In genomic region chr21:46634966-46635323, GRCh38 we compare ENCODE assay signal across 8 cellular contexts. TPM values are rescaled to one million over a fixed set of nuclear protein-coding genes. Genes with fewer than 3 reads are reported as not detected.
A peak's percentile ranks its signal among the peaks of the same experiment; 100 is the strongest.
DNase-seq lines count a peak whose midpoint lies in the region; ATAC-seq, FAIRE-seq and TF ChIP-seq lines count a peak whose summit lies in the region.

No MANE protein-coding gene starts in this region.

- peaks cover 12% of the 10 kb centered on the region for H3K4me1 ChIP-seq in neural progenitor cell

- POLR2A ChIA-PET in activated CD8-positive, alpha-beta T cell treated with anti-CD3 and anti-CD28 coated beads, Interleukin-2, amount 10 ng/mL, durations not matched to agents 7 days and 5 days (lab: Charles Lee): interaction anchor here (0.5 to 5.6 kb wide), 12 partner anchors 9 to 211 kb away, joined by 3 to 36 read pairs (median 6); partner anchors contain the start of gene S100B

- peaks cover 20% of the 10 kb centered on the region for H4K20me1 ChIP-seq in neural progenitor cell (ENCODE audit: low read depth)

- H3K79me2 ChIP-seq in neural progenitor cell (ENCODE audit: low read depth): peaks cover 39% of the 10 kb centered on the region

- no peaks in the 10 kb centered on the region for H3K9me3 Mint-ChIP-seq in activated CD8-positive, alpha-beta T cell treated with anti-CD3 and anti-CD28 coated beads, Interleukin-2, amount 10 ng/mL, durations not matched to agents 7 days and 5 days (ENCODE audit: insufficient read depth)
- H3K9me3 Mint-ChIP-seq in neural progenitor cell: no peaks in the 10 kb centered on the region

- peaks cover 17% of the 10 kb centered on the region for H3F3A ChIP-seq in neural progenitor cell (ENCODE audit: low read depth)

- H3K4me2 ChIP-seq in neural progenitor cell: peak overlapping the region; percentile 78

- no peaks in the 10 kb centered on the region for H3K27me3 ChIP-seq in neural progenitor cell

- DNase-seq in stimulated activated CD4-positive, alpha-beta T cell treated with anti-CD3 and anti-CD28 coated beads, TNF-alpha, amount 100 ng/mL, for 24 hours (ENCODE audit: low read depth in 3 of 3): peak in 2 of 3 experiments; percentile 25 to 43
- no peak for DNase-seq in stimulated activated CD4-positive, alpha-beta T cell treated with anti-CD3 and anti-CD28 coated beads, Interleukin-1b, Interleukin-23, amount 100 ng/mL, for 48 hours
- DNase-seq in NCI-H345 (lab: John Stamatoyannopoulos, UW) (peak; percentile 70), frontal cortex (ENCODE audit: low spot score in 2 of 2) (peak; percentile 60 to 68), neural progenitor cell (ENCODE audit: low spot score) (peak; percentile 86)
- peak; percentile 56 for DNase-seq in activated CD8-positive, alpha-beta T cell treated with anti-CD3 and anti-CD28 coated beads, Interleukin-2, amount 10 ng/mL, durations not matched to agents 7 days and 5 days

- H3K27ac Mint-ChIP-seq in activated CD8-positive, alpha-beta T cell treated with anti-CD3 and anti-CD28 coated beads, Interleukin-2, amount 10 ng/mL, durations not matched to agents 7 days and 5 days: peak overlapping the region; percentile 84
- H3K27ac Mint-ChIP-seq in neural progenitor cell: peak overlapping the region; percentile 94

- ATAC-seq in HG03135 (IDR thresholded peaks at IDR 0.05; ENCODE audit: unreplicated experiment) (peak; percentile 29), GM18520 (IDR thresholded peaks at IDR 0.05; ENCODE audit: unreplicated experiment) (no peak)
- ATAC-seq in activated CD8-positive, alpha-beta T cell treated with anti-CD3 and anti-CD28 coated beads, Interleukin-2, amount 10 ng/mL, durations not matched to agents 7 days and 5 days: peak; percentile 19

- H3K4me1 Mint-ChIP-seq in activated CD8-positive, alpha-beta T cell treated with anti-CD3 and anti-CD28 coated beads, Interleukin-2, amount 10 ng/mL, durations not matched to agents 7 days and 5 days (ENCODE audit: low read depth): peaks cover 67% of the 10 kb centered on the region
- H3K4me1 Mint-ChIP-seq in neural progenitor cell: peaks cover 40% of the 10 kb centered on the region

- TF ChIP-seq CTCF in neural progenitor cell (IDR thresholded peaks at IDR 0.05): peak; percentile 31

- H3K4me3 ChIP-seq in neural progenitor cell: peak overlapping the region; percentile 84

- H3K36me3 Mint-ChIP-seq in activated CD8-positive, alpha-beta T cell treated with anti-CD3 and anti-CD28 coated beads, Interleukin-2, amount 10 ng/mL, durations not matched to agents 7 days and 5 days (ENCODE audit: low read depth): peaks cover 30% of the 10 kb centered on the region
- H3K36me3 Mint-ChIP-seq in neural progenitor cell: peaks cover 11% of the 10 kb centered on the region

- CTCF ChIA-PET in activated CD8-positive, alpha-beta T cell treated with anti-CD3 and anti-CD28 coated beads, Interleukin-2, amount 10 ng/mL, durations not matched to agents 7 days and 5 days (lab: Charles Lee): interaction anchor here (0.9 to 4.4 kb wide), 4 partner anchors 14 to 103 kb away, joined by 4 to 18 read pairs (median 8); no protein-coding TSS in a partner anchor

- H3K27me3 Mint-ChIP-seq in activated CD8-positive, alpha-beta T cell treated with anti-CD3 and anti-CD28 coated beads, Interleukin-2, amount 10 ng/mL, durations not matched to agents 7 days and 5 days (ENCODE audit: low read depth): no peaks in the 10 kb centered on the region
- no peaks in the 10 kb centered on the region for H3K27me3 Mint-ChIP-seq in neural progenitor cell (ENCODE audit: insufficient read depth, low read depth)

- H3K4me3 Mint-ChIP-seq in activated CD8-positive, alpha-beta T cell treated with anti-CD3 and anti-CD28 coated beads, Interleukin-2, amount 10 ng/mL, durations not matched to agents 7 days and 5 days: peak overlapping the region; percentile 92
- peak overlapping the region; percentile 93 for H3K4me3 Mint-ChIP-seq in neural progenitor cell

- H3K36me3 ChIP-seq in neural progenitor cell: peaks cover 7% of the 10 kb centered on the region

- peak overlapping the region; percentile 90 for H3K27ac ChIP-seq in neural progenitor cell

- FAIRE-seq in frontal cortex (lab: Jason Lieb, UNC): no peak

- peak overlapping the region; percentile 65 for H3K9ac ChIP-seq in neural progenitor cell

- H3K9me3 ChIP-seq in neural progenitor cell (ENCODE audit: low read depth): no peaks in the 10 kb centered on the region

- H2AFZ ChIP-seq in neural progenitor cell (replicated peaks): peak overlapping the region; percentile 79

RNA-seq across cellular contexts. Expression of gene PRMT2, which starts 0.5 kb away (rescaled TPM):
- total RNA-seq in activated CD8-positive, alpha-beta T cell treated with anti-CD3 and anti-CD28 coated beads, Interleukin-2, amount 10 ng/mL, durations not matched to agents 7 days and 5 days: 100 to 1,000 TPM; 110 to 117 TPM
- 216 TPM for total RNA-seq in frontal cortex
- total RNA-seq in neural progenitor cell (ENCODE audit: low replicate concordance): 75.4 and 93.9 TPM in 2 replicates

RNA-seq across cellular contexts. Expression of gene S100B, which starts 30.1 kb away (rescaled TPM):
- total RNA-seq in activated CD8-positive, alpha-beta T cell treated with anti-CD3 and anti-CD28 coated beads, Interleukin-2, amount 10 ng/mL, durations not matched to agents 7 days and 5 days: 1 to 10 TPM; 8.5 to 9.5 TPM
- total RNA-seq in frontal cortex (6.1 TPM), neural progenitor cell (ENCODE audit: low replicate concordance) (0.60 and 1.0 TPM in 2 replicates)
